In genomic region chr17:70796757-70797156, GRCh38 we compare ENCODE assay signal across 27 cellular contexts.
DNase-seq lines count a peak whose midpoint lies in the region; ATAC-seq, FAIRE-seq and TF ChIP-seq lines count a peak whose summit lies in the region.
"Had no signal": no experiment of that assay in that cellular context is flagged by ENCODE, and none has a peak within 500 bp of the region (broad histone marks: within the 10 kb centered on the region; RNA-seq: fewer than 3 reads in every experiment).

No MANE protein-coding gene starts in this region.

- no peak overlapping the region for H3K27ac Mint-ChIP-seq in GM23338
- no peak overlapping the region for H3K27ac Mint-ChIP-seq in astrocyte (ENCODE audit: unreplicated experiment)
- H3K27ac Mint-ChIP-seq: CD4-positive, alpha-beta memory T cell; H9; T-helper 1 cell treated with Interleukin-12 subunit alpha and Interleukin-12 subunit beta and Interleukin-4 antibody, amounts not matched to agents 30 μg/mL and 1 μg/mL, for 36 hours had no signal

- no peak overlapping the region for H3K4me3 Mint-ChIP-seq in GM23338
- H3K4me3 Mint-ChIP-seq in astrocyte (ENCODE audit: unreplicated experiment), result no peak overlapping the region
- H3K4me3 Mint-ChIP-seq: CD4-positive, alpha-beta memory T cell; H9; T-helper 1 cell treated with Interleukin-12 subunit alpha and Interleukin-12 subunit beta and Interleukin-4 antibody, amounts not matched to agents 30 μg/mL and 1 μg/mL, for 36 hours had no signal

- H3K4me2 ChIP-seq in GM23338, result no peak overlapping the region
- no peak overlapping the region for H3K4me2 ChIP-seq in astrocyte (ENCODE audit: low read length)
- H3K4me2 ChIP-seq: SK-N-SH had no signal

- FAIRE-seq in astrocyte (lab: Jason Lieb, UNC), result no peak
- FAIRE-seq: GM12892, HTR-8/SVneo had no signal

- no peak for TF ChIP-seq CTCF in GM23338 (conservative IDR thresholded peaks at IDR 0.05; ENCODE audit: low read depth in 2 of 2)
- TF ChIP-seq CTCF in HEK293 (tag by site-specific recombination; IDR thresholded peaks at IDR 0.05), result no peak
- no peak for TF ChIP-seq CTCF in astrocyte (IDR thresholded peaks at IDR 0.05; ENCODE audit: insufficient read depth, low read depth, low read length)

- no peak overlapping the region for H3K9ac ChIP-seq in astrocyte (ENCODE audit: low read length)
- H3K9ac ChIP-seq: SK-N-SH had no signal

- H3K27me3 Mint-ChIP-seq in GM23338 (ENCODE audit: insufficient read depth, low read depth, poor library complexity) (no peaks in the 10 kb centered on the region), astrocyte (ENCODE audit: low read depth, unreplicated experiment) (no peaks in the 10 kb centered on the region)

- H3K79me2 ChIP-seq in GM23338 (replicated peaks; ENCODE audit: insufficient read depth) (no peaks in the 10 kb centered on the region), astrocyte (ENCODE audit: insufficient read depth, low read length) (no peaks in the 10 kb centered on the region)

- H3F3A ChIP-seq in GM23338 (replicated peaks; ENCODE audit: low read depth), result no peaks in the 10 kb centered on the region

- H3K4me3 ChIP-seq in GM23338 (no peak overlapping the region), HEK293 (ENCODE audit: low read depth, low read length) (no peak overlapping the region), astrocyte (ENCODE audit: insufficient read depth, low read depth, low read length) (no peak overlapping the region)

- CTCF ChIA-PET in HEK293 (lab: Yijun Ruan, JAX), result no interaction called here

- H2AFZ ChIP-seq in GM23338 (peak overlapping the region; percentile 25; the same call in 1 of the 2 replicates), astrocyte (ENCODE audit: low read depth, low read length) (peak overlapping the region; percentile 45)

- POLR2A ChIA-PET in HEK293 (lab: Yijun Ruan, JAX), result no interaction called here

- H3K36me3 ChIP-seq in GM23338 (ENCODE audit: insufficient read depth), result no peaks in the 10 kb centered on the region
- H3K36me3 ChIP-seq in HEK293 (ENCODE audit: control insufficient read depth in 2 of 2, insufficient read depth in 1 of 2, low read length in 2 of 2), result no peaks in the 10 kb centered on the region
- H3K36me3 ChIP-seq in astrocyte (ENCODE audit: insufficient read depth, low read length), result no peaks in the 10 kb centered on the region

- peaks cover 4% of the 10 kb centered on the region; the same call in 1 of the 2 replicates for H3K9me2 ChIP-seq in GM23338 (ENCODE audit: insufficient read depth)
- H3K9me2 ChIP-seq: SK-N-SH had no signal

- H3K9me3 Mint-ChIP-seq in GM23338 (no peaks in the 10 kb centered on the region; the same call in 2 of the 3 replicates), astrocyte (ENCODE audit: unreplicated experiment) (peaks cover 7% of the 10 kb centered on the region)

- H3K4me1 ChIP-seq in GM23338 (ENCODE audit: insufficient read depth), result no peaks in the 10 kb centered on the region
- H3K4me1 ChIP-seq in HEK293 (ENCODE audit: control insufficient read depth, insufficient read depth, low read length), result no peaks in the 10 kb centered on the region
- H3K4me1 ChIP-seq in astrocyte (ENCODE audit: insufficient read depth, low read length), result no peaks in the 10 kb centered on the region
- H3K4me1 ChIP-seq: Caco-2 had no signal

- H3K9me3 ChIP-seq in HEK293 (ENCODE audit: control insufficient read depth, insufficient read depth, low read depth, low read length), result no peaks in the 10 kb centered on the region
- H3K9me3 ChIP-seq in astrocyte (ENCODE audit: insufficient read depth, low read depth, low read length), result no peaks in the 10 kb centered on the region
- H3K9me3 ChIP-seq: Caco-2, SK-N-SH had no signal

- ATAC-seq in GM23338, result no peak
- no peak for ATAC-seq in HG02884 (IDR thresholded peaks at IDR 0.05; ENCODE audit: unreplicated experiment)
- no peak for ATAC-seq in HG02642 (IDR thresholded peaks at IDR 0.05; ENCODE audit: poor library complexity, unreplicated experiment)
- no peak for ATAC-seq in GM18519 (IDR thresholded peaks at IDR 0.05; ENCODE audit: low FRiP score, unreplicated experiment)
- ATAC-seq in HG03520 (IDR thresholded peaks at IDR 0.05; ENCODE audit: unreplicated experiment), result no peak
- ATAC-seq: Panc1 had no signal

- H4K20me1 ChIP-seq in GM23338 (replicated peaks; ENCODE audit: insufficient read depth) (no peaks in the 10 kb centered on the region), astrocyte (ENCODE audit: insufficient read depth, low read length) (no peaks in the 10 kb centered on the region)

- no peaks in the 10 kb centered on the region for H3K27me3 ChIP-seq in GM23338 (ENCODE audit: insufficient read depth)
- no peaks in the 10 kb centered on the region for H3K27me3 ChIP-seq in astrocyte (ENCODE audit: insufficient read depth, low read length)

- H3K36me3 Mint-ChIP-seq in GM23338 (ENCODE audit: low read depth), result no peaks in the 10 kb centered on the region
- H3K36me3 Mint-ChIP-seq in astrocyte (ENCODE audit: low read depth, unreplicated experiment), result no peaks in the 10 kb centered on the region
- H3K36me3 Mint-ChIP-seq: CD4-positive, alpha-beta memory T cell had no signal

- peaks cover 4% of the 10 kb centered on the region; the same call in 2 of the 3 replicates for H3K4me1 Mint-ChIP-seq in GM23338
- H3K4me1 Mint-ChIP-seq in astrocyte (ENCODE audit: low read depth, unreplicated experiment), result no peaks in the 10 kb centered on the region
- H3K4me1 Mint-ChIP-seq: CD4-positive, alpha-beta memory T cell had no signal

- H3K27ac ChIP-seq in GM23338 (ENCODE audit: low read depth) (no peak overlapping the region), HEK293 (ENCODE audit: extremely low read depth, low read depth, low read length) (no peak overlapping the region), astrocyte (ENCODE audit: low read depth, low read length) (no peak overlapping the region)
- H3K27ac ChIP-seq: RWPE1 had no signal

- DNase-seq in GM23338 (ENCODE audit: low spot score) (no peak), NCI-H69 (lab: John Stamatoyannopoulos, UW) (peak; percentile 26), astrocyte (ENCODE audit: low read depth) (no peak)
- DNase-seq: C1 segment of cervical spinal cord; Caco-2; CD4-positive, alpha-beta memory T cell; DMS79 treated with DMSO at 0.1 percent for 48 hours; H9; KG1; NCI-H1092; NCI-H1417 treated with DMSO at 0.1 percent for 48 hours; NCI-H1694 treated with DMSO at 0.1 percent for 48 hours; NCI-H2227 treated with DMSO at 0.1 percent for 48 hours; NCI-H526 treated with DMSO at 0.1 percent for 48 hours; SIG-M5; SK-N-SH; SW 1271 had no signal

TF ChIP-seq in GM23338, 12 proteins besides CTCF, POLR2A, EP300 and RAD21 (continues in another document):
- no peak for TF ChIP-seq ETS1 (IDR thresholded peaks at IDR 0.05)
- no peak for TF ChIP-seq ZNF114 (CRISPR knock-in tag; IDR thresholded peaks at IDR 0.05)
- no peak for TF ChIP-seq EZH2phosphoT487 (IDR thresholded peaks at IDR 0.05; ENCODE audit: unreplicated experiment)
- no peak for TF ChIP-seq POLR2AphosphoS5 (IDR thresholded peaks at IDR 0.05; ENCODE audit: low read depth)
- no peak for TF ChIP-seq NANOG (IDR thresholded peaks at IDR 0.05; ENCODE audit: borderline replicate concordance)

TF ChIP-seq in HEK293, 187 proteins besides CTCF, POLR2A, EP300 and RAD21:
- TF ChIP-seq ZNF391 (tag by site-specific recombination; IDR thresholded peaks at IDR 0.05; ENCODE audit: borderline replicate concordance, low read depth) (no peak), ZNF645 (tag by site-specific recombination; IDR thresholded peaks at IDR 0.05) (no peak), SETDB1 (IDR thresholded peaks at IDR 0.05; ENCODE audit: insufficient read length, low read length) (peak; percentile 10)
